Comparison of ENCODE assay signal across 3 cellular contexts in the genomic region with DNA sequence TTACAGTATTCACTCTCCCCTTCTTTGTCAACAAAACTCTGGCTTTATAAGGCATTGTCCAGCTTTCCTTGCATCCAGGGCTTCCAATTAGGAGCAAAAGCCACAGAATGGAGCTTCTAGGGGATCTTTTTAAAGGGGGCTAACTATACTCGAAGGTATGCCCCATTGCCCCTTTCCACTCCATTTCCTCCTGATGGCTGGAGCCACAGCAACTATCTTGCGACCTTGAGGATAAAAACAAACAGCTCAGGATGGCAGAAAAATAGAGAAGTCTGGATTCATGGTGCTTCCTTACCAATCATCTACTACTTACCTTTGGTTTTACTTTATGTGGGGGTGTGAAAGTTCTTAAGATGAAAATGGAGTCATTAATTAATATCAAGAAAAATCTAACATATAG.
TF ChIP-seq lines count a peak whose summit lies in the region.

No MANE protein-coding gene starts in this region.

TF ChIP-seq in WTC11, 78 proteins besides CTCF, POLR2A, EP300 and RAD21:
- TF ChIP-seq, protein P1, sequence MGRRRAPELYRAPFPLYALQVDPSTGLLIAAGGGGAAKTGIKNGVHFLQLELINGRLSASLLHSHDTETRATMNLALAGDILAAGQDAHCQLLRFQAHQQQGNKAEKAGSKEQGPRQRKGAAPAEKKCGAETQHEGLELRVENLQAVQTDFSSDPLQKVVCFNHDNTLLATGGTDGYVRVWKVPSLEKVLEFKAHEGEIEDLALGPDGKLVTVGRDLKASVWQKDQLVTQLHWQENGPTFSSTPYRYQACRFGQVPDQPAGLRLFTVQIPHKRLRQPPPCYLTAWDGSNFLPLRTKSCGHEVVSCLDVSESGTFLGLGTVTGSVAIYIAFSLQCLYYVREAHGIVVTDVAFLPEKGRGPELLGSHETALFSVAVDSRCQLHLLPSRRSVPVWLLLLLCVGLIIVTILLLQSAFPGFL (CRISPR knock-in tag; IDR thresholded peaks at IDR 0.05; ENCODE audit: borderline replicate concordance): no peak
- TF ChIP-seq GTF2I (CRISPR knock-in tag; conservative IDR thresholded peaks at IDR 0.05): 0 out of 2 replicates have a peak, but pooled peaks have one; percentile 46

TF ChIP-seq in K562, 482 proteins besides CTCF, POLR2A, EP300 and RAD21:
- TF ChIP-seq HNRNPUL1 (IDR thresholded peaks at IDR 0.05; ENCODE audit: low read length) (no peak), HNRNPL (IDR thresholded peaks at IDR 0.05; ENCODE audit: low read depth, low read length) (no peak), CTCFL (IDR thresholded peaks at IDR 0.05; ENCODE audit: borderline replicate concordance, insufficient read depth, low read depth, low read length, poor library complexity, severe bottlenecking) (no peak), ELK3 (CRISPR knock-in tag; IDR thresholded peaks at IDR 0.05) (no peak), TFAP4 (CRISPR knock-in tag; IDR thresholded peaks at IDR 0.05; ENCODE audit: borderline replicate concordance) (no peak), FOXA1 (IDR thresholded peaks at IDR 0.05; ENCODE audit: borderline replicate concordance) (no peak), ATF7 (IDR thresholded peaks at IDR 0.05) (no peak), RBM25 (IDR thresholded peaks at IDR 0.05; ENCODE audit: low read depth, low read length, severe bottlenecking) (peak; percentile 91)

TF ChIP-seq in H1, 55 proteins besides CTCF, POLR2A, EP300 and RAD21:
- peak; percentile 61; the same call in 1 of the 2 replicates for TF ChIP-seq KDM1A (IDR thresholded peaks at IDR 0.05; ENCODE audit: borderline replicate concordance, low read length)
- no peak for TF ChIP-seq SIN3A (conservative IDR thresholded peaks at IDR 0.05 in 1 of 2, IDR thresholded peaks at IDR 0.05 in 1 of 2; ENCODE audit: low read depth in 1 of 2, low read length in 2 of 2)
- TF ChIP-seq HDAC2 (IDR thresholded peaks at IDR 0.05; ENCODE audit: borderline replicate concordance in 1 of 2, low read depth in 2 of 2, low read length in 2 of 2): peak in 1 of 2 experiments; percentile 73; a peak in 1 of 4 replicates
TF ChIP-seq in H1: peak in this region for 2.
